Comparison of ENCODE assay signal across 1 cellular context in genomic region chr19:33431986-33432385, GRCh38.
TF ChIP-seq lines count a peak whose summit lies in the region.

No MANE protein-coding gene starts in this region.

TF ChIP-seq in GM23338, 12 proteins besides CTCF, POLR2A, EP300 and RAD21 (continued from another document):
- TF ChIP-seq REST (IDR thresholded peaks at IDR 0.05; ENCODE audit: unreplicated experiment): no peak
- TF ChIP-seq JUNB (IDR thresholded peaks at IDR 0.05; ENCODE audit: unreplicated experiment): no peak
- no peak for TF ChIP-seq CREB1 (CRISPR knock-in tag; IDR thresholded peaks at IDR 0.05; ENCODE audit: low read depth)
- no peak for TF ChIP-seq ZNF331 (CRISPR knock-in tag; IDR thresholded peaks at IDR 0.05; ENCODE audit: low read depth)
- no peak for TF ChIP-seq ETS1 (IDR thresholded peaks at IDR 0.05)
- TF ChIP-seq EZH2 (IDR thresholded peaks at IDR 0.05; ENCODE audit: low read depth, unreplicated experiment): no peak
- TF ChIP-seq ZNF462 (CRISPR knock-in tag; IDR thresholded peaks at IDR 0.05): no peak
- no peak for TF ChIP-seq ZNF114 (CRISPR knock-in tag; IDR thresholded peaks at IDR 0.05)
- TF ChIP-seq EZH2phosphoT487 (IDR thresholded peaks at IDR 0.05; ENCODE audit: unreplicated experiment): no peak
- no peak for TF ChIP-seq STAT1 (IDR thresholded peaks at IDR 0.05; ENCODE audit: unreplicated experiment)
